ENCODE assay signal across 34 cellular contexts in the genomic region with DNA sequence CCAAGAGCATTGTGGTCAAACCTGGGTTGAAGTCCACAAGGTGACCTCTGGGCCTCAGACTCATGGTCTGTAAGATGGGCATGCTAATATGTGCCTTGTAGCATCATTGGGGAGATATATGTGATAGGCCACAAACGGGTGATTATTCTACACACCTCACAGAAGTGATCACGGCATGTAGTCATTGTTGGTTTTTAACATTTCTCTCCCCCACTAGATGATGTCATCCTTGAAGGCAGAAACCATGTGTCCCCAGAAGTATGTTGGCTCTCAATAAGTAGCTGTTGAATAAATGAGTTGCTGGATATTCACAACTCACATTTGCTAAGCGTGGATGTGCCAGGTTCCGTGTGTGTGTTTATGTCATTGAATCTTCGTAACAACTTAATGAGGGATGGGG. TPM values are rescaled to one million over a fixed set of nuclear protein-coding genes. Genes with fewer than 3 reads are reported as not detected.
"Had no signal": no experiment of that assay in that cellular context is flagged by ENCODE, and none has a peak within 500 bp of the region (broad histone marks: within the 10 kb centered on the region; RNA-seq: fewer than 3 reads in every experiment).

No MANE protein-coding gene starts in this region.

- H3K36me3 Mint-ChIP-seq: activated naive CD8-positive, alpha-beta T cell treated with anti-CD3 and anti-CD28 coated beads for 36 hours had no signal

- H3K27ac ChIP-seq: adrenal gland, body of pancreas, epithelial cell of prostate, esophagus squamous epithelium, gastroesophageal sphincter had no signal

- H3K4me3 ChIP-seq: adrenal gland, body of pancreas, esophagus squamous epithelium, gastroesophageal sphincter had no signal

- H3K9me3 Mint-ChIP-seq: activated CD4-positive, alpha-beta memory T cell treated with anti-CD3 and anti-CD28 coated beads for 36 hours; activated naive CD4-positive, alpha-beta T cell treated with anti-CD3 and anti-CD28 coated beads for 36 hours; activated naive CD4-positive, alpha-beta T cell treated with anti-CD3 and anti-CD28 coated beads, Interleukin-2, amount 50 U/mL, for 24 hours; activated naive CD8-positive, alpha-beta T cell treated with anti-CD3 and anti-CD28 coated beads for 36 hours; activated naive CD8-positive, alpha-beta T cell treated with anti-CD3 and anti-CD28 coated beads, Interleukin-2, amount 50 U/mL, for 24 hours; activated T-helper 2 cell treated with anti-CD3 and anti-CD28 coated beads, Interferon-gamma antibody, Interleukin-2, Interleukin-4, amounts not matched to agents 10 μg/mL and 5 μg/mL and 100 μg/mL, durations not matched to agents 14 hours and 24 hours and 36 hours; effector memory CD8-positive, alpha-beta T cell had no signal

- H3K27ac Mint-ChIP-seq: activated CD4-positive, alpha-beta memory T cell treated with anti-CD3 and anti-CD28 coated beads for 36 hours; activated CD4-positive, alpha-beta T cell treated with anti-CD3 and anti-CD28 coated beads for 36 hours; activated CD4-positive, alpha-beta T cell treated with anti-CD3 and anti-CD28 coated beads, Interleukin-2, amount 10 ng/mL, durations not matched to agents 24 days and 14 days; activated naive CD4-positive, alpha-beta T cell treated with anti-CD3 and anti-CD28 coated beads for 36 hours; activated naive CD4-positive, alpha-beta T cell treated with anti-CD3 and anti-CD28 coated beads, Interleukin-2, amount 50 U/mL, for 24 hours; activated naive CD8-positive, alpha-beta T cell treated with anti-CD3 and anti-CD28 coated beads for 36 hours; activated naive CD8-positive, alpha-beta T cell treated with anti-CD3 and anti-CD28 coated beads, Interleukin-2, amount 50 U/mL, for 24 hours; activated T-helper 2 cell treated with anti-CD3 and anti-CD28 coated beads, Interferon-gamma antibody, Interleukin-2, Interleukin-4, amounts not matched to agents 10 μg/mL and 5 μg/mL and 100 μg/mL, durations not matched to agents 14 hours and 24 hours and 36 hours; effector memory CD8-positive, alpha-beta T cell had no signal

- ATAC-seq: activated CD4-positive, alpha-beta T cell treated with anti-CD3 and anti-CD28 coated beads for 36 hours; activated naive CD8-positive, alpha-beta T cell treated with anti-CD3 and anti-CD28 coated beads, Interleukin-2, amount 50 U/mL, for 24 hours; body of pancreas; effector memory CD8-positive, alpha-beta T cell; gastroesophageal sphincter had no signal

- H3K27me3 ChIP-seq: adrenal gland, body of pancreas had no signal

- H3K9me3 ChIP-seq: adrenal gland, body of pancreas, esophagus squamous epithelium, gastroesophageal sphincter had no signal

- DNase-seq: activated CD4-positive, alpha-beta memory T cell treated with anti-CD3 and anti-CD28 coated beads for 36 hours; activated CD4-positive, alpha-beta T cell treated with anti-CD3 and anti-CD28 coated beads for 36 hours; activated CD4-positive, alpha-beta T cell treated with anti-CD3 and anti-CD28 coated beads, Interleukin-2, amount 10 ng/mL, durations not matched to agents 24 days and 14 days; activated CD4-positive, CD25-positive, alpha-beta regulatory T cell; activated CD4-positive, CD25-positive, alpha-beta regulatory T cell treated with anti-CD3 and anti-CD28 coated beads, Interleukin-2, amount 50 U/mL, for 72 hours; activated CD8-positive, alpha-beta memory T cell treated with anti-CD3 and anti-CD28 coated beads for 24 hours; activated effector memory CD4-positive, alpha-beta T cell treated with anti-CD3 and anti-CD28 coated beads, Interleukin-2, amount 50 U/mL, for 16 hours; activated naive CD4-positive, alpha-beta T cell treated with anti-CD3 and anti-CD28 coated beads for 36 hours; activated naive CD8-positive, alpha-beta T cell treated with anti-CD3 and anti-CD28 coated beads for 36 hours; activated naive CD8-positive, alpha-beta T cell treated with anti-CD3 and anti-CD28 coated beads, Interleukin-2, amount 50 U/mL, for 24 hours; activated T-cell treated with anti-CD3 and anti-CD28 coated beads, Interleukin-2, amount 50 U/mL, for 1 hour; adrenal gland; amygdala; aorta; body of pancreas; caudate nucleus; cortex of kidney; dermis blood vessel endothelial cell; effector CD4-positive, alpha-beta T cell; effector memory CD8-positive, alpha-beta T cell; esophagus squamous epithelium; foreskin melanocyte; head of caudate nucleus; T-helper 2 cell had no signal

- FAIRE-seq: colon, endometrium, endothelial cell of umbilical vein had no signal

- H3K27me3 Mint-ChIP-seq: activated CD4-positive, alpha-beta memory T cell treated with anti-CD3 and anti-CD28 coated beads for 36 hours; activated CD4-positive, alpha-beta T cell treated with anti-CD3 and anti-CD28 coated beads for 36 hours; activated naive CD4-positive, alpha-beta T cell treated with anti-CD3 and anti-CD28 coated beads, Interleukin-2, amount 50 U/mL, for 24 hours; activated naive CD8-positive, alpha-beta T cell treated with anti-CD3 and anti-CD28 coated beads for 36 hours; activated naive CD8-positive, alpha-beta T cell treated with anti-CD3 and anti-CD28 coated beads, Interleukin-2, amount 50 U/mL, for 24 hours; effector memory CD8-positive, alpha-beta T cell had no signal

- H3K36me3 ChIP-seq: adrenal gland, esophagus squamous epithelium, gastroesophageal sphincter had no signal

- H3K4me1 ChIP-seq: adrenal gland, body of pancreas, esophagus squamous epithelium, gastroesophageal sphincter had no signal

- H3K4me3 Mint-ChIP-seq: activated CD4-positive, alpha-beta memory T cell treated with anti-CD3 and anti-CD28 coated beads for 36 hours; activated CD4-positive, alpha-beta T cell treated with anti-CD3 and anti-CD28 coated beads for 36 hours; activated CD4-positive, alpha-beta T cell treated with anti-CD3 and anti-CD28 coated beads, Interleukin-2, amount 10 ng/mL, durations not matched to agents 24 days and 14 days; activated naive CD4-positive, alpha-beta T cell treated with anti-CD3 and anti-CD28 coated beads for 36 hours; activated naive CD4-positive, alpha-beta T cell treated with anti-CD3 and anti-CD28 coated beads, Interleukin-2, amount 50 U/mL, for 24 hours; activated naive CD8-positive, alpha-beta T cell treated with anti-CD3 and anti-CD28 coated beads for 36 hours; activated naive CD8-positive, alpha-beta T cell treated with anti-CD3 and anti-CD28 coated beads, Interleukin-2, amount 50 U/mL, for 24 hours; effector memory CD8-positive, alpha-beta T cell had no signal

- H3K4me1 Mint-ChIP-seq: activated CD4-positive, alpha-beta T cell treated with anti-CD3 and anti-CD28 coated beads for 36 hours; activated naive CD4-positive, alpha-beta T cell treated with anti-CD3 and anti-CD28 coated beads, Interleukin-2, amount 50 U/mL, for 24 hours; activated naive CD8-positive, alpha-beta T cell treated with anti-CD3 and anti-CD28 coated beads for 36 hours had no signal

RNA-seq across cellular contexts. Expression of gene GATA3, which starts 42.4 kb away (rescaled TPM):
- total RNA-seq: chondrocyte, fibroblast of lung, fibroblast of villous mesenchyme had no signal
- polyA plus RNA-seq: fibroblast of lung had no signal
